In genomic region chr1:161225178-161225533, GRCh38 we compare ENCODE assay signal across 10 cellular contexts. TPM values are rescaled to one million over a fixed set of nuclear protein-coding genes. Genes with fewer than 3 reads are reported as not detected.
DNase-seq lines count a peak whose midpoint lies in the region; ATAC-seq and TF ChIP-seq lines count a peak whose summit lies in the region.
"Had no signal": no experiment of that assay in that cellular context is flagged by ENCODE, and none has a peak within 500 bp of the region (broad histone marks: within the 10 kb centered on the region; RNA-seq: fewer than 3 reads in every experiment).

No MANE protein-coding gene starts in this region.

- WGBS in heart right ventricle, 2 donors, result 62 to 71% methylated on average over 7 of the region's 7 CpGs
- 65 to 77% (median 74%) methylated on average over 7 of the region's 7 CpGs for WGBS in adrenal gland, 4 donors

- H3K27ac ChIP-seq in heart right ventricle (peak overlapping the region in 9 of 10 donors; percentile 42 to 89 (median 65)), adrenal gland (peak overlapping the region in 4 of 5 donors; percentile 14 to 60 (median 36)), muscle layer of duodenum (ENCODE audit: low read length) (peak overlapping the region; percentile 73), uterus (peak overlapping the region; percentile 57 to 76)

- in situ Hi-C loops in ACHN (cut with HindIII; ENCODE audit: low pct_ligation_motif_present, low pct_unique_long_range_greater_than_20kb, low sequenced_read_pairs), result loop anchor here (10.0 kb wide), 1 partner anchor 150 kb away; no protein-coding TSS in a partner anchor

- ATAC-seq in heart right ventricle (peak in 2 of 8 donors; percentile 0 to 1), left ventricle myocardium superior (no peak), GM18511 (IDR thresholded peaks at IDR 0.05; ENCODE audit: unreplicated experiment) (no peak)

- H3K36me3 ChIP-seq in heart right ventricle, result peaks cover 0 to 24% (median 20%) of the 10 kb centered on the region in 9 donors
- peaks cover 0 to 18% of the 10 kb centered on the region in 2 donors for H3K36me3 ChIP-seq in adrenal gland (replicated peaks in 1 of 2)
- peaks cover 20% of the 10 kb centered on the region in 2 donors for H3K36me3 ChIP-seq in muscle layer of duodenum (ENCODE audit: control insufficient read depth in 1 of 2, insufficient read depth in 2 of 2, low read length in 2 of 2)
- no peaks in the 10 kb centered on the region for H3K36me3 ChIP-seq in uterus

- TF ChIP-seq CTCF in heart right ventricle (IDR thresholded peaks at IDR 0.05) (no peak), adrenal gland (IDR thresholded peaks at IDR 0.05) (no peak), uterus (IDR thresholded peaks at IDR 0.05) (no peak), GM10266 (IDR thresholded peaks at IDR 0.05; ENCODE audit: control insufficient read depth, insufficient read depth, low read depth, missing control alignments) (no peak)

- H3K27me3 ChIP-seq in heart right ventricle, result no peaks in the 10 kb centered on the region
- no peaks in the 10 kb centered on the region for H3K27me3 ChIP-seq in adrenal gland
- no peaks in the 10 kb centered on the region for H3K27me3 ChIP-seq in muscle layer of duodenum (ENCODE audit: low read depth, low read length)
- H3K27me3 ChIP-seq in uterus, result no peaks in the 10 kb centered on the region

- intact Hi-C loops in heart right ventricle (cut with DNase I) (loop anchor here (5.0 to 10.0 kb wide), 6 partner anchors 33 to 160 kb away; partner anchors contain the start of genes CFAP126 (in 3 of the 10) and SDHC (in 3 of the 10)), left ventricle myocardium superior (cut with micrococcal nuclease) (loop anchor here (10.0 kb wide), 2 partner anchors 80 to 160 kb away; partner anchors contain the start of gene MPZ), adrenal gland (cut with DNase I) (loop anchor here (5.0 to 10.0 kb wide), 5 partner anchors 62 to 157 kb away; partner anchors contain the start of gene CFAP126 (in 1 of the 2)), uterus (cut with DNase I; ENCODE audit: low total_unique reads) (no loop called here)

- no peak overlapping the region for H3K4me3 ChIP-seq in heart right ventricle
- no peak overlapping the region for H3K4me3 ChIP-seq in adrenal gland
- H3K4me3 ChIP-seq in muscle layer of duodenum (ENCODE audit: low read depth in 1 of 2, low read length in 2 of 2), result peak overlapping the region in 1 of 2 donors; percentile 18
- H3K4me3 ChIP-seq in uterus, result no peak overlapping the region

- H3K9me3 ChIP-seq in heart right ventricle, result no peaks in the 10 kb centered on the region
- no peaks in the 10 kb centered on the region for H3K9me3 ChIP-seq in adrenal gland (replicated peaks in 1 of 3)
- H3K9me3 ChIP-seq in muscle layer of duodenum (ENCODE audit: control insufficient read depth in 1 of 2, low read length in 2 of 2), result no peaks in the 10 kb centered on the region
- H3K9me3 ChIP-seq in uterus, result no peaks in the 10 kb centered on the region

- TF ChIP-seq POLR2A in adrenal gland (IDR thresholded peaks at IDR 0.05) (no peak), uterus (IDR thresholded peaks at IDR 0.05) (no peak)

- peaks cover 6 to 30% (median 25%) of the 10 kb centered on the region in 9 donors for H3K4me1 ChIP-seq in heart right ventricle
- H3K4me1 ChIP-seq in adrenal gland (replicated peaks in 1 of 2), result peaks cover 5 to 23% of the 10 kb centered on the region in 2 donors
- peaks cover 16 to 25% of the 10 kb centered on the region in 2 donors for H3K4me1 ChIP-seq in muscle layer of duodenum (ENCODE audit: control insufficient read depth in 1 of 2, insufficient read depth in 2 of 2, low read length in 2 of 2)
- peaks cover 2 to 8% of the 10 kb centered on the region in 2 donors for H3K4me1 ChIP-seq in uterus

- DNase-seq in heart right ventricle (no peak), left ventricle myocardium superior (no peak), adrenal gland (no peak), uterus (no peak), ACHN (no peak), GM10266 (ENCODE audit: extremely low spot score) (no peak)

RNA-seq across cellular contexts. Expression of gene TOMM40L, which starts 0.7 kb away (rescaled TPM):
- total RNA-seq in heart right ventricle (10 to 100 TPM; 29.8 to 37.6 (median 33.2) TPM), left ventricle myocardium superior (41.8 TPM), adrenal gland (10 to 100 TPM in 5 of 8 donors, 1 to 10 TPM in 3; 7.0 to 18.0 (median 11.9) TPM), uterus (10 to 100 TPM in 1 of 4 donors, 1 to 10 TPM in 3; 2.6 to 13.2 (median 7.3) TPM)
- polyA plus RNA-seq in heart right ventricle (10 to 100 TPM; 17.6 to 29.3 TPM), adrenal gland (10 to 100 TPM in 2 of 3 donors, 1 to 10 TPM in 1; 7.2 to 13.2 (median 10.1) TPM)

RNA-seq across cellular contexts. Expression of gene APOA2, which starts 1.7 kb away (rescaled TPM):
- total RNA-seq in heart right ventricle (under 1 TPM in 1 of 10 donors, not detected in 9; 0.89 TPM), left ventricle myocardium superior (not detected), adrenal gland (1 to 10 TPM in 2 of 8 donors, under 1 TPM in 1, not detected in 5; 0.60 to 2.0 (median 1.5) TPM), uterus (not detected)
- polyA plus RNA-seq in heart right ventricle (not detected), adrenal gland (1 to 10 TPM in 1 of 3 donors, not detected in 2; 4.1 TPM)
- total RNA-seq: activated CD8-positive, alpha-beta memory T cell treated with anti-CD3 and anti-CD28 coated beads for 36 hours had no signal

RNA-seq across cellular contexts. Expression of gene FCER1G, which starts 10.1 kb away (rescaled TPM):
- 10 to 100 TPM in 4 of 10 donors, 1 to 10 TPM in 6; 2.0 to 65.8 (median 5.3) TPM for total RNA-seq in heart right ventricle
- polyA plus RNA-seq in heart right ventricle, result 10 to 100 TPM; 19.7 to 64.6 TPM
- total RNA-seq in left ventricle myocardium superior, result 24.8 TPM
- total RNA-seq in adrenal gland, result 100 to 1,000 TPM in 4 of 8 donors, 10 to 100 TPM in 4; 46.7 to 239 (median 92.4) TPM
- 100 to 1,000 TPM; 127 to 232 (median 180) TPM for polyA plus RNA-seq in adrenal gland
- 10 to 100 TPM in 3 of 4 donors, 1 to 10 TPM in 1; 1.3 to 39.4 (median 12.6) TPM for total RNA-seq in uterus

RNA-seq across cellular contexts. Expression of gene NR1I3, which starts 12.8 kb away (rescaled TPM):
- total RNA-seq in heart right ventricle, result not detected
- polyA plus RNA-seq in heart right ventricle, result under 1 TPM in 1 of 2 donors, not detected in 1; 0.10 TPM
- not detected for total RNA-seq in left ventricle myocardium superior
- under 1 TPM in 1 of 8 donors, not detected in 7; 0.50 TPM for total RNA-seq in adrenal gland
- polyA plus RNA-seq in adrenal gland, result under 1 TPM in 1 of 3 donors, not detected in 2; 0.16 TPM
- total RNA-seq in uterus, result not detected
- total RNA-seq: activated CD8-positive, alpha-beta memory T cell treated with anti-CD3 and anti-CD28 coated beads for 36 hours; H7 had no signal

RNA-seq across cellular contexts. Expression of gene NDUFS2, which starts 23.0 kb away (rescaled TPM):
- total RNA-seq in heart right ventricle (100 to 1,000 TPM; 244 to 370 (median 318) TPM), left ventricle myocardium superior (335 TPM), adrenal gland (100 to 1,000 TPM; 133 to 305 (median 174) TPM), uterus (100 to 1,000 TPM in 1 of 4 donors, 10 to 100 TPM in 3; 43.8 to 107 (median 93.9) TPM)
- polyA plus RNA-seq in heart right ventricle (100 to 1,000 TPM; 121 to 193 TPM), adrenal gland (100 to 1,000 TPM in 1 of 3 donors, 10 to 100 TPM in 2; 78.3 to 175 (median 99.2) TPM)
